ENCODE assay signal across 22 cellular contexts in genomic region chr2:24478243-24478642, GRCh38.
"Had no signal": no experiment of that assay in that cellular context is flagged by ENCODE, and none has a peak within 500 bp of the region (broad histone marks: within the 10 kb centered on the region; RNA-seq: fewer than 3 reads in every experiment).

No MANE protein-coding gene starts in this region.

- H3K4me2 ChIP-seq: KMS-11, PC-9 had no signal

- H3K27ac ChIP-seq: KMS-11, PC-9, Peyer's patch, SJSA1, SK-N-MC had no signal

- H3K36me3 ChIP-seq: Peyer's patch, SJSA1 had no signal

- H3K27me3 ChIP-seq: Peyer's patch, SJSA1 had no signal

- H3K4me3 ChIP-seq: PC-9, Peyer's patch, SJSA1, SK-N-MC had no signal

- DNase-seq: IMR-90; Kasumi-1; MM.1S; NCI-H1092 treated with DMSO at 0.1 percent for 48 hours; NCI-H1436; NCI-H187; NCI-H2029; NCI-H2081 treated with DMSO at 0.1 percent for 48 hours; NCI-H2171; NCI-H345; NCI-H446 treated with DMSO at 0.1 percent for 48 hours; NCI-H510A treated with DMSO at 0.1 percent for 48 hours; NCI-H526; NK-92 treated with Interleukin-12 subunit alpha and Interleukin-12 subunit beta, amount 100 ng/mL, for 24 hours; Peyer's patch; SHP77 treated with DMSO at 0.1 percent for 48 hours had no signal

- FAIRE-seq: HepG2 had no signal

- H3K9me3 ChIP-seq: Peyer's patch, SJSA1 had no signal

- H3K4me1 ChIP-seq: Peyer's patch, SJSA1 had no signal

- H2AFZ ChIP-seq: PC-9 had no signal

- H3K9ac ChIP-seq: KMS-11 had no signal

- ATAC-seq: HepG2, Right ventricle myocardium inferior had no signal
